In genomic region chr2:43345391-43345813, GRCh38 we compare ENCODE assay signal across 11 cellular contexts.
A peak's percentile ranks its signal among the peaks of the same experiment; 100 is the strongest.
DNase-seq lines count a peak whose midpoint lies in the region; ATAC-seq, FAIRE-seq and TF ChIP-seq lines count a peak whose summit lies in the region.
"Had no signal": no experiment of that assay in that cellular context is flagged by ENCODE, and none has a peak within 500 bp of the region (broad histone marks: within the 10 kb centered on the region; RNA-seq: fewer than 3 reads in every experiment).

No MANE protein-coding gene starts in this region.

- H2AFZ ChIP-seq in parathyroid adenoma, result peak overlapping the region; percentile 59

- 40 to 45% methylated on average over 5 of the region's 5 CpGs for WGBS in heart right ventricle, 2 donors

- no peaks in the 10 kb centered on the region for H4K20me1 ChIP-seq in BLaER1 treated with 17β-estradiol and CSF1 and Interleukin-3, amounts not matched to agents 10 nM and 100 nM

- no peaks in the 10 kb centered on the region for H3K27me3 Mint-ChIP-seq in T-helper 17 cell

- no peak overlapping the region for H3K4me3 Mint-ChIP-seq in T-helper 17 cell

- no peak overlapping the region for H3K9ac ChIP-seq in BLaER1 treated with 17β-estradiol and CSF1 and Interleukin-3, amounts not matched to agents 10 nM and 100 nM
- H3K9ac ChIP-seq in parathyroid adenoma, result no peak overlapping the region

- H3K36me3 Mint-ChIP-seq in T-helper 17 cell (ENCODE audit: low read depth), result peaks cover 5% of the 10 kb centered on the region

- H3K4me1 ChIP-seq in BLaER1 treated with 17β-estradiol and CSF1 and Interleukin-3, amounts not matched to agents 10 nM and 100 nM, result peaks cover 8 to 40% (median 11%) of the 10 kb centered on the region in 10 experiments; a peak in 15 of 20 replicates
- H3K4me1 ChIP-seq in heart right ventricle (peaks cover 24 to 100% (median 77%) of the 10 kb centered on the region in 9 donors), parathyroid adenoma (peaks cover 51% of the 10 kb centered on the region)

- TF ChIP-seq CTCF in heart right ventricle (IDR thresholded peaks at IDR 0.05), result peak in 3 of 9 donors; percentile 9 to 18 (median 10)
- peak; percentile 33 for TF ChIP-seq CTCF in parathyroid adenoma (IDR thresholded peaks at IDR 0.05)

- ATAC-seq in T-helper 17 cell, result no peak
- ATAC-seq in heart right ventricle, result peak in 7 of 8 donors; percentile 13 to 57 (median 27)
- no peak for ATAC-seq in HG03432 (IDR thresholded peaks at IDR 0.05; ENCODE audit: unreplicated experiment)

- H3K27ac Mint-ChIP-seq in T-helper 17 cell, result peak overlapping the region; percentile 34

- H3K79me2 ChIP-seq in parathyroid adenoma, result peaks cover 2% of the 10 kb centered on the region

- no peak for FAIRE-seq in frontal cortex (lab: Jason Lieb, UNC)

- peak overlapping the region in 8 of 11 experiments; percentile 7 to 69 (median 30); a peak in 12 of 22 replicates for H3K4me2 ChIP-seq in BLaER1 treated with 17β-estradiol and CSF1 and Interleukin-3, amounts not matched to agents 10 nM and 100 nM
- peak overlapping the region; percentile 10 for H3K4me2 ChIP-seq in parathyroid adenoma (ENCODE audit: low read length)

- no peaks in the 10 kb centered on the region for H3K27me3 ChIP-seq in BLaER1 treated with 17β-estradiol and CSF1 and Interleukin-3, amounts not matched to agents 10 nM and 100 nM
- no peaks in the 10 kb centered on the region for H3K27me3 ChIP-seq in heart right ventricle
- H3K27me3 ChIP-seq in parathyroid adenoma (ENCODE audit: control insufficient read depth, insufficient read depth, low read length), result no peaks in the 10 kb centered on the region
- H3K27me3 ChIP-seq: neutrophil had no signal

- DNase-seq in T-helper 17 cell, result no peak
- DNase-seq in heart right ventricle, result peak in 1 of 2 donors; percentile 34
- DNase-seq in frontal cortex (ENCODE audit: low spot score in 2 of 2), result no peak
- DNase-seq in epidermal melanocyte (ENCODE audit: insufficient read length, low spot score), result no peak
- no peak for DNase-seq in T-helper 2 cell
- DNase-seq: activated CD8-positive, alpha-beta memory T cell treated with anti-CD3 and anti-CD28 coated beads, Interleukin-2, amount 50 U/mL, for 48 hours had no signal

- peaks cover 10% of the 10 kb centered on the region for H3K4me1 Mint-ChIP-seq in T-helper 17 cell

- peaks cover 8 to 38% (median 30%) of the 10 kb centered on the region in 11 experiments; a peak in 19 of 22 replicates for H3K36me3 ChIP-seq in BLaER1 treated with 17β-estradiol and CSF1 and Interleukin-3, amounts not matched to agents 10 nM and 100 nM
- H3K36me3 ChIP-seq in heart right ventricle (peaks cover 0 to 11% (median 0%) of the 10 kb centered on the region in 9 donors), parathyroid adenoma (ENCODE audit: control insufficient read depth, insufficient read depth, low read length) (no peaks in the 10 kb centered on the region)

- no peak overlapping the region for H3K27ac ChIP-seq in BLaER1 treated with 17β-estradiol and CSF1 and Interleukin-3, amounts not matched to agents 10 nM and 100 nM
- H3K27ac ChIP-seq in heart right ventricle (peak overlapping the region; percentile 11 to 85 (median 81)), parathyroid adenoma (peak overlapping the region; percentile 63)
- H3K27ac ChIP-seq: C4-2B, neutrophil had no signal

- H3K4me3 ChIP-seq in BLaER1 treated with 17β-estradiol and CSF1 and Interleukin-3, amounts not matched to agents 10 nM and 100 nM, result no peak overlapping the region
- H3K4me3 ChIP-seq in heart right ventricle, result no peak overlapping the region
- peak overlapping the region; percentile 18 for H3K4me3 ChIP-seq in parathyroid adenoma (ENCODE audit: low read depth, low read length)

- no peaks in the 10 kb centered on the region for H3K9me3 ChIP-seq in BLaER1 treated with 17β-estradiol and CSF1 and Interleukin-3, amounts not matched to agents 10 nM and 100 nM (replicated peaks in 1 of 11)
- H3K9me3 ChIP-seq in T-helper 17 cell (ENCODE audit: control insufficient read depth, low read length, poor library complexity, severe bottlenecking) (no peaks in the 10 kb centered on the region), heart right ventricle (no peaks in the 10 kb centered on the region), parathyroid adenoma (ENCODE audit: control insufficient read depth, low read length) (no peaks in the 10 kb centered on the region)
- H3K9me3 ChIP-seq: neutrophil had no signal

- intact Hi-C loops in heart right ventricle (cut with DNase I), result no loop called here

Comparison
In these comparisons a context has a peak if more than half of its experiments do, and no peak if none do; other contexts are left out.
1. H3K27ac ChIP-seq: peak in heart right ventricle (10 of 10) and parathyroid adenoma (single experiment); none in BLaER1 treated with 17β-estradiol and CSF1 and Interleukin-3, amounts not matched to agents 10 nM and 100 nM (0 of 11).
2. ATAC-seq: peak in heart right ventricle (7 of 8); none in T-helper 17 cell (single experiment) and HG03432 (single experiment).